ENCODE assay signal across 13 cellular contexts in genomic region chr16:70757183-70757582, GRCh38.
"Had no signal": no experiment of that assay in that cellular context is flagged by ENCODE, and none has a peak within 500 bp of the region (broad histone marks: within the 10 kb centered on the region; RNA-seq: fewer than 3 reads in every experiment).

No MANE protein-coding gene starts in this region.

- H3K4me2 ChIP-seq: SK-N-SH had no signal

- H3K9me2 ChIP-seq: SK-N-SH had no signal

- H3K9me3 ChIP-seq: gastrocnemius medialis, heart left ventricle, SK-N-SH, suprapubic skin had no signal

- H3K9ac ChIP-seq: SK-N-SH had no signal

- H3K4me3 ChIP-seq: gastrocnemius medialis, heart left ventricle, suprapubic skin had no signal

- DNase-seq: activated CD4-positive, alpha-beta memory T cell treated with anti-CD3 and anti-CD28 coated beads for 36 hours; activated CD4-positive, alpha-beta T cell treated with anti-CD3 and anti-CD28 coated beads for 36 hours; activated naive CD8-positive, alpha-beta T cell treated with anti-CD3 and anti-CD28 coated beads, Interleukin-2, amount 50 U/mL, for 24 hours; gastrocnemius medialis; heart left ventricle; left ventricle myocardium superior; occipital lobe; retina; SK-N-SH; stimulated activated CD4-positive, alpha-beta T cell treated with anti-CD3 and anti-CD28 coated beads, Interleukin-12 subunit alpha, Interleukin-12 subunit beta, amount 100 ng/mL, for 4 hours; stimulated activated CD4-positive, alpha-beta T cell treated with anti-CD3 and anti-CD28 coated beads, Interleukin-1b, Interleukin-23, amount 100 ng/mL, for 48 hours; stimulated activated naive CD8-positive, alpha-beta T cell treated with anti-CD3 and anti-CD28 coated beads, Interleukin-15, Interleukin-2, amounts not matched to agents 100 U/mL and 50 U/mL, for 24 hours had no signal

- H3K27ac ChIP-seq: gastrocnemius medialis, heart left ventricle, suprapubic skin had no signal

- H3K27me3 ChIP-seq: gastrocnemius medialis, heart left ventricle, suprapubic skin had no signal
